In the genomic region with DNA sequence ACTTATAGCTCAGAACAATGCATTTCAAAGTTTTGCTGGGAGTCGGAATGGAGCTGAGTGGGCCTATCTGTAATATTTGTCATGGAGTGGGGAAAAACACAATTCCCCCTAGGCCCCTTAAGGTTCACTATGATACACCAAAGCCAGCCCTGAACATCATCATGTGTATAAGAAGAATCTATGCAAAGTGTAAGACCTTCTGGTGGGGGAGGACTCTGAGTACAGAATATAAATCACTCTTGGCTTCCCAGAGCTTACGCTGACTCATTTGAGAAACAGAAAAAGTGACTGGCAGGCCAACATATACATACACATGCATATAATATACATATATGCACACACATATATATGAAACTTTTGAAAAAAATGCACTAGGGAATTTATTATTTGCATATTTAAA, we compare ENCODE assay signal across 22 cellular contexts. TPM values are rescaled to one million over a fixed set of nuclear protein-coding genes. Genes with fewer than 3 reads are reported as not detected.
DNase-seq lines count a peak whose midpoint lies in the region; ATAC-seq and TF ChIP-seq lines count a peak whose summit lies in the region.
"Had no signal": no experiment of that assay in that cellular context is flagged by ENCODE, and none has a peak within 500 bp of the region (broad histone marks: within the 10 kb centered on the region; RNA-seq: fewer than 3 reads in every experiment).

No MANE protein-coding gene starts in this region.

- H3K27me3 ChIP-seq in gastroesophageal sphincter = no peaks in the 10 kb centered on the region
- H3K27me3 ChIP-seq: colonic mucosa, heart left ventricle, neural progenitor cell, spleen had no signal

- TF ChIP-seq POLR2A in gastroesophageal sphincter (IDR thresholded peaks at IDR 0.05) = no peak

- 85 to 88% methylated on average over 1 to 2 of the region's 2 CpGs for WGBS in gastroesophageal sphincter (ENCODE audit: low coverage in 1 of 2), 2 donors

- H3K36me3 ChIP-seq in gastroesophageal sphincter = no peaks in the 10 kb centered on the region
- H3K36me3 ChIP-seq: colonic mucosa, heart left ventricle, neural progenitor cell, spleen, thoracic aorta had no signal

- H3K4me3 Mint-ChIP-seq in activated T-helper 17 cell treated with anti-CD3 and anti-CD28 coated beads, Interleukin-2, amount 50 U/mL, for 72 hours = no peak overlapping the region
- H3K4me3 Mint-ChIP-seq: activated naive CD8-positive, alpha-beta T cell treated with anti-CD3 and anti-CD28 coated beads, Interleukin-2, amount 10 ng/mL, durations not matched to agents 7 days and 5 days; CD4-positive, alpha-beta memory T cell; neural progenitor cell had no signal

- H3K4me3 ChIP-seq in gastroesophageal sphincter = no peak overlapping the region
- H3K4me3 ChIP-seq: colonic mucosa, heart left ventricle, mucosa of descending colon, neural progenitor cell, spleen, thoracic aorta had no signal

- TF ChIP-seq CTCF in GM20000 (IDR thresholded peaks at IDR 0.05; ENCODE audit: extremely low read depth, missing control alignments) (no peak), gastroesophageal sphincter (IDR thresholded peaks at IDR 0.05) (no peak)

- H3K27ac Mint-ChIP-seq in activated T-helper 17 cell treated with anti-CD3 and anti-CD28 coated beads, Interleukin-2, amount 50 U/mL, for 72 hours = no peak overlapping the region
- H3K27ac Mint-ChIP-seq: activated naive CD8-positive, alpha-beta T cell treated with anti-CD3 and anti-CD28 coated beads, Interleukin-2, amount 10 ng/mL, durations not matched to agents 7 days and 5 days; CD4-positive, alpha-beta memory T cell; neural progenitor cell had no signal

- no peaks in the 10 kb centered on the region for H3K4me1 ChIP-seq in gastroesophageal sphincter
- H3K4me1 ChIP-seq: colonic mucosa, neural progenitor cell had no signal

- peak; percentile 84 for ATAC-seq in activated T-helper 17 cell treated with anti-CD3 and anti-CD28 coated beads, Interleukin-2, amount 50 U/mL, for 72 hours (replicated peaks)
- no peak for ATAC-seq in gastroesophageal sphincter
- ATAC-seq: HCT116, heart left ventricle, mucosa of descending colon had no signal

- H3K9me3 ChIP-seq in gastroesophageal sphincter = no peaks in the 10 kb centered on the region
- H3K9me3 ChIP-seq: colonic mucosa, heart left ventricle, mucosa of descending colon, spleen, thoracic aorta had no signal

- peaks cover 3% of the 10 kb centered on the region for H3K27me3 Mint-ChIP-seq in activated T-helper 17 cell treated with anti-CD3 and anti-CD28 coated beads, Interleukin-2, amount 50 U/mL, for 72 hours

- H3K27ac ChIP-seq in gastroesophageal sphincter = no peak overlapping the region
- H3K27ac ChIP-seq: colonic mucosa, heart left ventricle, HL-60, neural progenitor cell, spleen, thoracic aorta had no signal

- H3K4me1 Mint-ChIP-seq in activated T-helper 17 cell treated with anti-CD3 and anti-CD28 coated beads, Interleukin-2, amount 50 U/mL, for 72 hours = no peaks in the 10 kb centered on the region
- H3K4me1 Mint-ChIP-seq: activated naive CD8-positive, alpha-beta T cell treated with anti-CD3 and anti-CD28 coated beads, Interleukin-2, amount 10 ng/mL, durations not matched to agents 7 days and 5 days; CD4-positive, alpha-beta memory T cell; neural progenitor cell had no signal

- peak; percentile 8 for DNase-seq in stimulated activated CD4-positive, alpha-beta T cell treated with anti-CD3 and anti-CD28 coated beads, Interleukin-1b, Interleukin-23, amount 100 ng/mL, for 48 hours
- no peak for DNase-seq in stimulated activated CD4-positive, alpha-beta T cell treated with anti-CD3 and anti-CD28 coated beads, Interleukin-12 subunit alpha, Interleukin-12 subunit beta, amount 100 ng/mL, for 4 hours
- DNase-seq in GM20000 (ENCODE audit: low spot score) = peak; percentile 34
- no peak for DNase-seq in activated CD4-positive, alpha-beta T cell treated with anti-CD3 and anti-CD28 coated beads for 1 hour
- DNase-seq in GF-D8 (lab: John Stamatoyannopoulos, UW) = no peak
- DNase-seq: activated CD8-positive, alpha-beta memory T cell treated with anti-CD3 and anti-CD28 coated beads, Interleukin-2, amount 50 U/mL, for 4 hours; activated naive CD8-positive, alpha-beta T cell treated with anti-CD3 and anti-CD28 coated beads, Interleukin-2, amount 10 ng/mL, durations not matched to agents 7 days and 5 days; CD4-positive, alpha-beta memory T cell; colonic mucosa; heart left ventricle; mucosa of descending colon; MV-4-11; NCI-H2081; NCI-H446 treated with DMSO at 0.1 percent for 48 hours; RPMI8226; spleen had no signal

- H3K36me3 Mint-ChIP-seq in activated T-helper 17 cell treated with anti-CD3 and anti-CD28 coated beads, Interleukin-2, amount 50 U/mL, for 72 hours (ENCODE audit: low read depth) = no peaks in the 10 kb centered on the region
- H3K36me3 Mint-ChIP-seq: activated naive CD8-positive, alpha-beta T cell treated with anti-CD3 and anti-CD28 coated beads, Interleukin-2, amount 10 ng/mL, durations not matched to agents 7 days and 5 days; CD4-positive, alpha-beta memory T cell; neural progenitor cell had no signal

- no peaks in the 10 kb centered on the region for H3K9me3 Mint-ChIP-seq in activated T-helper 17 cell treated with anti-CD3 and anti-CD28 coated beads, Interleukin-2, amount 50 U/mL, for 72 hours
- H3K9me3 Mint-ChIP-seq: activated naive CD8-positive, alpha-beta T cell treated with anti-CD3 and anti-CD28 coated beads, Interleukin-2, amount 10 ng/mL, durations not matched to agents 7 days and 5 days; CD4-positive, alpha-beta memory T cell; neural progenitor cell had no signal

- no peak for TF ChIP-seq EP300 in gastroesophageal sphincter (IDR thresholded peaks at IDR 0.05)

RNA-seq across cellular contexts. Expression of a gene that starts 54.1 kb away (rescaled TPM):
- total RNA-seq in activated T-helper 17 cell treated with anti-CD3 and anti-CD28 coated beads, Interleukin-2, amount 50 U/mL, for 72 hours = 10 to 100 TPM; 30.0 to 36.6 TPM
- 10 to 100 TPM; 27.8 to 44.8 (median 32.8) TPM for total RNA-seq in gastroesophageal sphincter

RNA-seq across cellular contexts. Expression of a gene that starts 58.0 kb away (rescaled TPM):
- total RNA-seq in activated T-helper 17 cell treated with anti-CD3 and anti-CD28 coated beads, Interleukin-2, amount 50 U/mL, for 72 hours = 10 to 100 TPM; 16.6 to 32.4 TPM
- total RNA-seq in gastroesophageal sphincter = 1 to 10 TPM; 3.2 to 7.4 (median 5.4) TPM

Comparison
In these comparisons a context has a peak if more than half of its experiments do, and no peak if none do; other contexts are left out.
1. DNase-seq: peak in stimulated activated CD4-positive, alpha-beta T cell treated with anti-CD3 and anti-CD28 coated beads, Interleukin-1b, Interleukin-23, amount 100 ng/mL, for 48 hours (single experiment) and GM20000 (single experiment); none in stimulated activated CD4-positive, alpha-beta T cell treated with anti-CD3 and anti-CD28 coated beads, Interleukin-12 subunit alpha, Interleukin-12 subunit beta, amount 100 ng/mL, for 4 hours (single experiment), activated CD4-positive, alpha-beta T cell treated with anti-CD3 and anti-CD28 coated beads for 1 hour (single experiment) and GF-D8 (single experiment).